ENCODE assay signal across 19 cellular contexts in genomic region chr5:150303660-150304411, GRCh38. TPM values are rescaled to one million over a fixed set of nuclear protein-coding genes. Genes with fewer than 3 reads are reported as not detected.
DNase-seq lines count a peak whose midpoint lies in the region; TF ChIP-seq lines count a peak whose summit lies in the region.
"Had no signal": no experiment of that assay in that cellular context is flagged by ENCODE, and none has a peak within 500 bp of the region (broad histone marks: within the 10 kb centered on the region; RNA-seq: fewer than 3 reads in every experiment).

No MANE protein-coding gene starts in this region.

- H3K23me2 ChIP-seq in H9 (ENCODE audit: insufficient read length, low read depth, low read length, poor library complexity, severe bottlenecking) = peaks cover 12% of the 10 kb centered on the region

- H2BK5ac ChIP-seq in H9 (ENCODE audit: insufficient read length, low read length) = no peak overlapping the region

- H2BK20ac ChIP-seq in H9 (ENCODE audit: low read depth, low read length, poor library complexity, severe bottlenecking) = no peak overlapping the region

- peaks cover 41% of the 10 kb centered on the region for H3F3A ChIP-seq in smooth muscle cell (ENCODE audit: low read depth)

- H2AFZ ChIP-seq in H9 (ENCODE audit: low read length) (no peak overlapping the region), smooth muscle cell (ENCODE audit: low read depth) (no peak overlapping the region), osteoblast (ENCODE audit: low read length) (no peak overlapping the region)

- H3K27me3 ChIP-seq in H9 (ENCODE audit: insufficient read depth, low read length) = no peaks in the 10 kb centered on the region; the same call in 1 of the 2 replicates
- peaks cover 22% of the 10 kb centered on the region for H3K27me3 ChIP-seq in iPS-20b (ENCODE audit: insufficient read depth, low read length)
- no peaks in the 10 kb centered on the region for H3K27me3 ChIP-seq in smooth muscle cell (ENCODE audit: low read depth)
- H3K27me3 ChIP-seq in osteoblast (ENCODE audit: insufficient read depth, low read length) = no peaks in the 10 kb centered on the region

- H3K36me3 Mint-ChIP-seq in H9 (ENCODE audit: insufficient read depth in 1 of 3, low read depth in 3 of 3) = no peaks in the 10 kb centered on the region

- H3K27me3 Mint-ChIP-seq in H9 (ENCODE audit: low read depth) = peaks cover 24% of the 10 kb centered on the region

- no peak overlapping the region for H4K8ac ChIP-seq in H9 (replicated peaks; ENCODE audit: insufficient read length, low read depth, low read length)

- peak overlapping the region; percentile 76 to 89; a peak in 4 of 5 replicates for H3K4me3 Mint-ChIP-seq in H9
- H3K4me3 Mint-ChIP-seq: activated CD4-positive, alpha-beta T cell treated with anti-CD3 and anti-CD28 coated beads, Interleukin-2, amount 10 ng/mL, durations not matched to agents 24 days and 14 days; dendritic cell treated with granulocyte-macrophage colony-stimulating factor and Interleukin-4, amounts not matched to agents 40 ng/mL and 50 ng/mL, for 4 days; neural crest cell had no signal

- no peaks in the 10 kb centered on the region for H3K9me3 Mint-ChIP-seq in H9
- H3K9me3 Mint-ChIP-seq: activated CD4-positive, alpha-beta T cell treated with anti-CD3 and anti-CD28 coated beads, Interleukin-2, amount 10 ng/mL, durations not matched to agents 24 days and 14 days; dendritic cell treated with granulocyte-macrophage colony-stimulating factor and Interleukin-4, amounts not matched to agents 40 ng/mL and 50 ng/mL, for 4 days; neural crest cell had no signal

- H3K79me2 ChIP-seq in H9 (ENCODE audit: insufficient read depth, low read length) (no peaks in the 10 kb centered on the region), smooth muscle cell (ENCODE audit: low read depth) (no peaks in the 10 kb centered on the region), osteoblast (ENCODE audit: insufficient read depth, low read length) (no peaks in the 10 kb centered on the region)

- no peak overlapping the region for H4K5ac ChIP-seq in H9 (ENCODE audit: insufficient read length, low read depth, low read length)

- H3K4me2 ChIP-seq in H9 (ENCODE audit: insufficient read depth, insufficient read length, low read length) (peak overlapping the region; percentile 72), smooth muscle cell (peak overlapping the region; percentile 88), osteoblast (ENCODE audit: insufficient read depth, low read length) (no peak overlapping the region)

- H3K9me3 ChIP-seq in H9 (ENCODE audit: control insufficient read depth, low read depth, low read length) (no peaks in the 10 kb centered on the region), iPS-20b (ENCODE audit: insufficient read depth, low read depth, low read length) (no peaks in the 10 kb centered on the region), smooth muscle cell (replicated peaks; ENCODE audit: low read depth) (no peaks in the 10 kb centered on the region), osteoblast (ENCODE audit: low read depth, low read length) (no peaks in the 10 kb centered on the region)

- H3K4me1 Mint-ChIP-seq in H9 = peaks cover 46 to 57% of the 10 kb centered on the region in 2 experiments

- peak overlapping the region in 2 of 3 experiments; percentile 9 to 77; a peak in 3 of 7 replicates for H3K27ac Mint-ChIP-seq in H9
- H3K27ac Mint-ChIP-seq: activated CD4-positive, alpha-beta T cell treated with anti-CD3 and anti-CD28 coated beads, Interleukin-2, amount 10 ng/mL, durations not matched to agents 24 days and 14 days; dendritic cell treated with granulocyte-macrophage colony-stimulating factor and Interleukin-4, amounts not matched to agents 40 ng/mL and 50 ng/mL, for 4 days had no signal

- H3K14ac ChIP-seq in H9 (ENCODE audit: insufficient read depth, low read length) = no peak overlapping the region

- H3K27ac ChIP-seq in H9 (ENCODE audit: insufficient read length, low read depth, low read length) (no peak overlapping the region), iPS-20b (ENCODE audit: low read length) (no peak overlapping the region), smooth muscle cell (ENCODE audit: low read depth) (peak overlapping the region; percentile 22), osteoblast (ENCODE audit: low read depth, low read length) (no peak overlapping the region)

- H2AK5ac ChIP-seq in H9 (ENCODE audit: insufficient read length, low read length) = no peak overlapping the region

- H2BK12ac ChIP-seq in H9 (ENCODE audit: insufficient read length, low read depth, low read length) = no peak overlapping the region

- H2BK120ac ChIP-seq in H9 (ENCODE audit: low read depth, low read length, poor library complexity, severe bottlenecking) = no peak overlapping the region

- no peak overlapping the region for H3K4ac ChIP-seq in H9 (ENCODE audit: low read depth, low read length)

- no peak overlapping the region for H2BK15ac ChIP-seq in H9 (ENCODE audit: low read depth, low read length)

- no peaks in the 10 kb centered on the region for H4K20me1 ChIP-seq in H9 (ENCODE audit: control insufficient read depth, insufficient read depth, insufficient read length)
- no peaks in the 10 kb centered on the region for H4K20me1 ChIP-seq in smooth muscle cell (ENCODE audit: low read depth)
- H4K20me1 ChIP-seq in osteoblast (ENCODE audit: insufficient read depth, low read length) = no peaks in the 10 kb centered on the region

- H4K91ac ChIP-seq in H9 (ENCODE audit: insufficient read length, low read depth, low read length) = no peak overlapping the region

- H3K23ac ChIP-seq in H9 (ENCODE audit: insufficient read length, low read depth, low read length) = no peak overlapping the region

- H3K4me3 ChIP-seq in iPS-20b (ENCODE audit: low read length) (peak overlapping the region; percentile 72), smooth muscle cell (no peak overlapping the region), osteoblast (ENCODE audit: insufficient read depth, low read length) (no peak overlapping the region)
- H3K4me3 ChIP-seq: lung had no signal

- DNase-seq in H9 (no peak), amniotic epithelial cell (ENCODE audit: low read depth) (peak; percentile 50), smooth muscle cell (lab: John Stamatoyannopoulos, UW; ENCODE audit: unreplicated experiment) (no peak), NCI-H1105 treated with DMSO at 0.1 percent for 48 hours (lab: John Stamatoyannopoulos, UW) (no peak), osteoblast (ENCODE audit: insufficient read length, low spot score, missing footprints) (no peak), DMS114 treated with DMSO at 0.1 percent for 48 hours (lab: John Stamatoyannopoulos, UW; ENCODE audit: unreplicated experiment) (no peak)
- DNase-seq in activated CD4-positive, CD25-positive, alpha-beta regulatory T cell (lab: John Stamatoyannopoulos, UW) = no peak
- DNase-seq: activated CD4-positive, alpha-beta T cell treated with anti-CD3 and anti-CD28 coated beads, Interleukin-2, amount 10 ng/mL, durations not matched to agents 24 days and 14 days; activated naive CD4-positive, alpha-beta T cell treated with Interleukin-2 at 50 U/mL for 16 hours; Calu3; erythroblast; NCI-H146; NCI-H345 had no signal

- H3K9ac ChIP-seq in H9 (ENCODE audit: extremely low read depth, insufficient read length, low read length) (no peak overlapping the region), iPS-20b (ENCODE audit: low read depth, low read length) (no peak overlapping the region; the same call in 1 of the 2 replicates), smooth muscle cell (ENCODE audit: low read depth) (no peak overlapping the region)

- no peak overlapping the region for H3K18ac ChIP-seq in H9 (ENCODE audit: insufficient read length, low read depth, low read length)

- no peaks in the 10 kb centered on the region for H3K79me1 ChIP-seq in H9 (ENCODE audit: insufficient read depth, low read depth, low read length, poor library complexity, severe bottlenecking)

- H3K4me1 ChIP-seq in H9 (ENCODE audit: insufficient read depth, low read length) (peaks cover 5% of the 10 kb centered on the region; the same call in 1 of the 2 replicates), iPS-20b (ENCODE audit: insufficient read depth, low read length) (peaks cover 31% of the 10 kb centered on the region), smooth muscle cell (ENCODE audit: low read depth) (peaks cover 42% of the 10 kb centered on the region), osteoblast (ENCODE audit: insufficient read depth, low read length) (peaks cover 30% of the 10 kb centered on the region)

- no peak for TF ChIP-seq CTCF in H9 (conservative IDR thresholded peaks at IDR 0.05)
- no peak for TF ChIP-seq CTCF in smooth muscle cell (IDR thresholded peaks at IDR 0.05; ENCODE audit: borderline replicate concordance, insufficient read depth, poor library complexity, severe bottlenecking)
- no peak for TF ChIP-seq CTCF in osteoblast (IDR thresholded peaks at IDR 0.05; ENCODE audit: extremely low read depth, low read depth, low read length)

- H3T11ph ChIP-seq in H9 (ENCODE audit: low read length) = no peak overlapping the region

- H3K36me3 ChIP-seq in iPS-20b (ENCODE audit: insufficient read depth, low read depth, low read length) (no peaks in the 10 kb centered on the region), smooth muscle cell (ENCODE audit: low read depth) (no peaks in the 10 kb centered on the region), osteoblast (ENCODE audit: insufficient read depth, low read length) (no peaks in the 10 kb centered on the region)

- no CpG with 5 or more reads among the region's 7 CpGs for WGBS in H9 (ENCODE audit: extremely low coverage, insufficient read length, low lambda C conversion rate)
- WGBS in smooth muscle cell (ENCODE audit: low lambda C conversion rate) = 17% methylated on average over 7 of the region's 7 CpGs

- H3K56ac ChIP-seq in H9 (ENCODE audit: insufficient read length, low read depth, low read length) = no peak overlapping the region

RNA-seq across cellular contexts. Expression of gene ARSI, which starts 1.1 kb away (rescaled TPM):
- total RNA-seq in H9 (2021) (1.3 and 1.7 TPM in 2 replicates), smooth muscle cell (68.9 and 72.8 TPM in 2 replicates), osteoblast (4.7 and 6.5 TPM in 2 replicates)
- polyA plus RNA-seq in smooth muscle cell = 55.9 and 87.6 TPM in 2 replicates
- total RNA-seq: activated CD4-positive, alpha-beta T cell treated with anti-CD3 and anti-CD28 coated beads, Interleukin-2, amount 10 ng/mL, durations not matched to agents 24 days and 14 days had no signal

RNA-seq across cellular contexts. Expression of gene CAMK2A, which starts 14.3 kb away (rescaled TPM):
- total RNA-seq in H9 (2021) = 0.15 and 0.33 TPM in 2 replicates
- 1.6 and 2.2 TPM in 2 replicates for total RNA-seq in smooth muscle cell
- polyA plus RNA-seq in smooth muscle cell = 0.83 and 1.1 TPM in 2 replicates
- 0.36 and 0.88 TPM in 2 replicates for total RNA-seq in osteoblast
- total RNA-seq: activated CD4-positive, alpha-beta T cell treated with anti-CD3 and anti-CD28 coated beads, Interleukin-2, amount 10 ng/mL, durations not matched to agents 24 days and 14 days; Calu3; HT1080; subcutaneous adipose tissue had no signal

RNA-seq across cellular contexts. Expression of gene TCOF1, which starts 53.7 kb away (rescaled TPM):
- total RNA-seq in H9 (2021) (128 and 133 TPM in 2 replicates), smooth muscle cell (12.7 and 16.0 TPM in 2 replicates), osteoblast (12.3 and 12.4 TPM in 2 replicates)
- 25.9 and 27.6 TPM in 2 replicates for polyA plus RNA-seq in smooth muscle cell
